ENCODE assay signal across 16 cellular contexts in the genomic region with DNA sequence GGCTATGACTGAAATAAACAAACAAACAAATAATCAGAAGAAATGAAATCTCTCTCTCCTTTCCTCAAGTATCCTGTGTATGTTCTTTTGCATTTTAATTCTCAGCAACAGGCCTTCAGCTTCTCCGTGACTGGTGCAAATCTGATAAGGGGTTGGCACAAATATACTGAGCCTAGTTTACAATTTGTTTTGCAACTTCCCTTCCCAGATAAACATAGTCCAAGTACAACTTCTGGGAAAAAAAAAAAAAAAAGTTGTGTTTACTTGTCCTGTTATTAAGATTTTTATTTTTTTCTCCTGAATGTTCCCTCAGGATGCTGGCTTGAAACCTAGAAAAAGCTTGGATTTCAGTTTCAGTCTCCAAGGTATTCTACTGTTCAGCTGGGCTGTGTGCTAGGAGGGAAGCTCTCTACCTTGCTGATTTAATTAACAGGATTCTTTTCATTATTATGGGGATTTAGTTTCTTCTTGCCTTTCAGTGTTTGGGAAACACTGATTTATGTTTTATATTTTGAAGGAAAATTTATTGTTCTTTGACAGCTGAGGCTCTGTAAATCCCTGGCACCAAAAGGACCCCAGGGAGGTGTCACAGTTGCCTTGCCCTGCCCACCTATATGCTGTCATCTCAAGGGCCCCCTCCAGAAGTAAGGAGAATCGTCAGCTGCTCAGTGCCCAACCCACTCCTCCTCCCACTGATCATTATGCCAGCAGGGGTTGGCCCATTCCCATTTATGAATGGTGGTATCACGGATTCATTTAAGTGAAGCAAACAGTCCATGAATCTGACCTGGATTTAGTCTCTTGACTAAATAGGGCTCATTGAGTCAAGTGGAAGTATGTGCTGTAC.
DNase-seq lines count a peak whose midpoint lies in the region; ATAC-seq and TF ChIP-seq lines count a peak whose summit lies in the region.
"Had no signal": no experiment of that assay in that cellular context is flagged by ENCODE, and none has a peak within 500 bp of the region (broad histone marks: within the 10 kb centered on the region; RNA-seq: fewer than 3 reads in every experiment).

No MANE protein-coding gene starts in this region.

- WGBS in heart left ventricle, 4 donors = 24 to 35% (median 29%) methylated on average over 2 to 3 of the region's 3 CpGs

- no peak overlapping the region for H3K4me3 ChIP-seq in HEK293 (ENCODE audit: low read depth, low read length)
- H3K4me3 ChIP-seq in heart left ventricle = peak overlapping the region in 1 of 12 donors; percentile 2
- H3K4me3 ChIP-seq in BE2C (ENCODE audit: low read depth, low read length) = no peak overlapping the region

- CTCF ChIA-PET in HEK293 (lab: Yijun Ruan, JAX) = interaction anchor here (0.7 kb wide), 2 partner anchors 9 to 820 kb away, joined by 3 read pairs; no protein-coding TSS in a partner anchor

- H3K36me3 Mint-ChIP-seq in progenitor cell of endocrine pancreas (ENCODE audit: insufficient read depth) = peaks cover 33% of the 10 kb centered on the region
- H3K36me3 Mint-ChIP-seq: activated naive CD4-positive, alpha-beta T cell treated with anti-CD3 and anti-CD28 coated beads, Interleukin-2, amount 10 ng/mL, durations not matched to agents 7 days and 5 days; stimulated activated naive B cell treated with anti-CD40 and anti-IgM and Interleukin-4, amounts not matched to agents 10 μg/mL and 1 μg/mL and 100 μg/mL, for 72 hours had no signal

- DNase-seq in NCI-H226 = peak; percentile 43
- DNase-seq in heart left ventricle = no peak
- DNase-seq in progenitor cell of endocrine pancreas (ENCODE audit: low spot score, unreplicated experiment) = no peak
- DNase-seq in BE2C = no peak
- DNase-seq in OCI-M1 (lab: John Stamatoyannopoulos, UW) = no peak
- no peak for DNase-seq in activated CD4-positive, CD25-positive, alpha-beta regulatory T cell treated with anti-CD3 and anti-CD28 coated beads, Interleukin-2, amount 50 U/mL, for 72 hours
- DNase-seq: activated naive CD4-positive, alpha-beta T cell treated with anti-CD3 and anti-CD28 coated beads, Interleukin-2, amount 10 ng/mL, durations not matched to agents 7 days and 5 days; Calu3; GF-D8; glutamatergic neuron; NCI-H510A treated with DMSO at 0.1 percent for 48 hours; stimulated activated naive B cell treated with anti-CD40 and anti-IgM and Interleukin-4, amounts not matched to agents 10 μg/mL and 1 μg/mL and 100 μg/mL, for 72 hours; WERI-Rb-1 had no signal

- H3K9me3 Mint-ChIP-seq in progenitor cell of endocrine pancreas (ENCODE audit: low read depth) = no peaks in the 10 kb centered on the region
- H3K9me3 Mint-ChIP-seq: activated naive CD4-positive, alpha-beta T cell treated with anti-CD3 and anti-CD28 coated beads, Interleukin-2, amount 10 ng/mL, durations not matched to agents 7 days and 5 days; stimulated activated naive B cell treated with anti-CD40 and anti-IgM and Interleukin-4, amounts not matched to agents 10 μg/mL and 1 μg/mL and 100 μg/mL, for 72 hours had no signal

- ATAC-seq in heart left ventricle = peak; percentile 38 to 71 (median 66)
- no peak for ATAC-seq in HG03565 (IDR thresholded peaks at IDR 0.05; ENCODE audit: unreplicated experiment)
- ATAC-seq: Panc1; stimulated activated naive B cell treated with anti-CD40 and anti-IgM and Interleukin-4, amounts not matched to agents 10 μg/mL and 1 μg/mL and 100 μg/mL, for 72 hours had no signal

- H3K36me3 ChIP-seq in HEK293 (ENCODE audit: control insufficient read depth in 2 of 2, insufficient read depth in 1 of 2, low read length in 2 of 2) (no peaks in the 10 kb centered on the region), heart left ventricle (no peaks in the 10 kb centered on the region), BE2C (peaks cover 14% of the 10 kb centered on the region)

- peaks cover 27% of the 10 kb centered on the region for H3K4me1 ChIP-seq in HEK293 (ENCODE audit: control insufficient read depth, insufficient read depth, low read length)
- peaks cover 0 to 40% (median 21%) of the 10 kb centered on the region in 12 donors for H3K4me1 ChIP-seq in heart left ventricle
- H3K4me1 ChIP-seq in BE2C = peaks cover 3% of the 10 kb centered on the region; the same call in 1 of the 2 replicates

- TF ChIP-seq POLR2A in heart left ventricle (IDR thresholded peaks at IDR 0.05) = no peak

- intact Hi-C loops in heart left ventricle (cut with DNase I) = loop anchor here in 2 of 10 donors (5.0 to 10.0 kb wide), 2 partner anchors 37 to 60 kb away; no protein-coding TSS in a partner anchor

- H3K27ac ChIP-seq in HEK293 (ENCODE audit: extremely low read depth, low read depth, low read length) (no peak overlapping the region), heart left ventricle (peak overlapping the region; percentile 14 to 64 (median 39))
- H3K27ac ChIP-seq: WERI-Rb-1 had no signal

- H3K9me3 ChIP-seq in HEK293 (ENCODE audit: control insufficient read depth, insufficient read depth, low read depth, low read length) = no peaks in the 10 kb centered on the region
- no peaks in the 10 kb centered on the region for H3K9me3 ChIP-seq in heart left ventricle
- H3K9me3 ChIP-seq in BE2C = no peaks in the 10 kb centered on the region

- no peaks in the 10 kb centered on the region for H3K27me3 Mint-ChIP-seq in progenitor cell of endocrine pancreas
- H3K27me3 Mint-ChIP-seq: activated naive CD4-positive, alpha-beta T cell treated with anti-CD3 and anti-CD28 coated beads, Interleukin-2, amount 10 ng/mL, durations not matched to agents 7 days and 5 days; stimulated activated naive B cell treated with anti-CD40 and anti-IgM and Interleukin-4, amounts not matched to agents 10 μg/mL and 1 μg/mL and 100 μg/mL, for 72 hours had no signal

- H3K4me1 Mint-ChIP-seq in progenitor cell of endocrine pancreas (ENCODE audit: low read depth) = peaks cover 40% of the 10 kb centered on the region
- H3K4me1 Mint-ChIP-seq: activated naive CD4-positive, alpha-beta T cell treated with anti-CD3 and anti-CD28 coated beads, Interleukin-2, amount 10 ng/mL, durations not matched to agents 7 days and 5 days; stimulated activated naive B cell treated with anti-CD40 and anti-IgM and Interleukin-4, amounts not matched to agents 10 μg/mL and 1 μg/mL and 100 μg/mL, for 72 hours had no signal

- TF ChIP-seq CTCF in HEK293 (tag by site-specific recombination; IDR thresholded peaks at IDR 0.05) (no peak), heart left ventricle (IDR thresholded peaks at IDR 0.05) (no peak), progenitor cell of endocrine pancreas (IDR thresholded peaks at IDR 0.05; ENCODE audit: unreplicated experiment) (no peak), BE2C (IDR thresholded peaks at IDR 0.05; ENCODE audit: low read depth, low read length) (no peak)

- H3K4me3 Mint-ChIP-seq in progenitor cell of endocrine pancreas (ENCODE audit: low read depth) = no peak overlapping the region
- H3K4me3 Mint-ChIP-seq: activated naive CD4-positive, alpha-beta T cell treated with anti-CD3 and anti-CD28 coated beads, Interleukin-2, amount 10 ng/mL, durations not matched to agents 7 days and 5 days; stimulated activated naive B cell treated with anti-CD40 and anti-IgM and Interleukin-4, amounts not matched to agents 10 μg/mL and 1 μg/mL and 100 μg/mL, for 72 hours had no signal

- peak overlapping the region; percentile 14 for H3K27ac Mint-ChIP-seq in progenitor cell of endocrine pancreas
- H3K27ac Mint-ChIP-seq: activated naive CD4-positive, alpha-beta T cell treated with anti-CD3 and anti-CD28 coated beads, Interleukin-2, amount 10 ng/mL, durations not matched to agents 7 days and 5 days; stimulated activated naive B cell treated with anti-CD40 and anti-IgM and Interleukin-4, amounts not matched to agents 10 μg/mL and 1 μg/mL and 100 μg/mL, for 72 hours had no signal

- H3K27me3 ChIP-seq in heart left ventricle = no peaks in the 10 kb centered on the region
- no peaks in the 10 kb centered on the region for H3K27me3 ChIP-seq in BE2C

- POLR2A ChIA-PET in HEK293 (lab: Yijun Ruan, JAX) = interaction anchor here (0.6 kb wide), 1 partner anchor 13 kb away, joined by 4 read pairs; no protein-coding TSS in a partner anchor

TF ChIP-seq in HEK293, 187 proteins besides CTCF, POLR2A, EP300 and RAD21 (continues in another document):
- TF ChIP-seq GLI2 (tag by site-specific recombination; IDR thresholded peaks at IDR 0.05; ENCODE audit: borderline replicate concordance, low read depth) = no peak
- TF ChIP-seq KLF10 (tag by site-specific recombination; IDR thresholded peaks at IDR 0.05) = 0 out of 2 replicates have a peak, but pooled peaks have one; percentile 40
- no peak for TF ChIP-seq ZNF624 (tag by site-specific recombination; IDR thresholded peaks at IDR 0.05)
- TF ChIP-seq OSR2 (tag by site-specific recombination; IDR thresholded peaks at IDR 0.05) = no peak
- TF ChIP-seq ZNF426 (tag by site-specific recombination; IDR thresholded peaks at IDR 0.05) = no peak
- TF ChIP-seq GFI1B (tag by site-specific recombination; IDR thresholded peaks at IDR 0.05) = no peak; the same call in none of the 2 replicates
- TF ChIP-seq ZNF530 (tag by site-specific recombination; IDR thresholded peaks at IDR 0.05; ENCODE audit: low read depth) = no peak
- TF ChIP-seq, protein P1, sequence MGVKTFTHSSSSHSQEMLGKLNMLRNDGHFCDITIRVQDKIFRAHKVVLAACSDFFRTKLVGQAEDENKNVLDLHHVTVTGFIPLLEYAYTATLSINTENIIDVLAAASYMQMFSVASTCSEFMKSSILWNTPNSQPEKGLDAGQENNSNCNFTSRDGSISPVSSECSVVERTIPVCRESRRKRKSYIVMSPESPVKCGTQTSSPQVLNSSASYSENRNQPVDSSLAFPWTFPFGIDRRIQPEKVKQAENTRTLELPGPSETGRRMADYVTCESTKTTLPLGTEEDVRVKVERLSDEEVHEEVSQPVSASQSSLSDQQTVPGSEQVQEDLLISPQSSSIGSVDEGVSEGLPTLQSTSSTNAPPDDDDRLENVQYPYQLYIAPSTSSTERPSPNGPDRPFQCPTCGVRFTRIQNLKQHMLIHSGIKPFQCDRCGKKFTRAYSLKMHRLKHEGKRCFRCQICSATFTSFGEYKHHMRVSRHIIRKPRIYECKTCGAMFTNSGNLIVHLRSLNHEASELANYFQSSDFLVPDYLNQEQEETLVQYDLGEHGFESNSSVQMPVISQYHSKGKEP (tag by site-specific recombination; IDR thresholded peaks at IDR 0.05) = no peak
- TF ChIP-seq ZNF184 (tag by site-specific recombination; IDR thresholded peaks at IDR 0.05) = no peak
- no peak for TF ChIP-seq ZNF560 (tag by site-specific recombination; IDR thresholded peaks at IDR 0.05; ENCODE audit: borderline replicate concordance)
- TF ChIP-seq ZFHX2 (tag by site-specific recombination; conservative IDR thresholded peaks at IDR 0.05) = peak; percentile 86
- TF ChIP-seq ZNF221 (tag by site-specific recombination; IDR thresholded peaks at IDR 0.05; ENCODE audit: borderline replicate concordance) = no peak
- no peak for TF ChIP-seq ZBTB17 (tag by site-specific recombination; IDR thresholded peaks at IDR 0.05)
- TF ChIP-seq MYNN (tag by site-specific recombination; IDR thresholded peaks at IDR 0.05; ENCODE audit: borderline replicate concordance) = no peak
